Comparison of ENCODE assay signal across 17 cellular contexts in genomic region chr17:35083071-35083470, GRCh38. TPM values are rescaled to one million over a fixed set of nuclear protein-coding genes. Genes with fewer than 3 reads are reported as not detected.
DNase-seq lines count a peak whose midpoint lies in the region; ATAC-seq lines count a peak whose summit lies in the region.
"Had no signal": no experiment of that assay in that cellular context is flagged by ENCODE, and none has a peak within 500 bp of the region (broad histone marks: within the 10 kb centered on the region; RNA-seq: fewer than 3 reads in every experiment).

No MANE protein-coding gene starts in this region.

- H3K9ac ChIP-seq in GM23248 = no peak overlapping the region

- intact Hi-C loops in activated CD4-positive, alpha-beta memory T cell treated with anti-CD3 and anti-CD28 coated beads for 36 hours (cut with micrococcal nuclease) = no loop called here

- in situ Hi-C loops in GM23248 (cut with MboI) = loop anchor here (25.0 kb wide), 1 partner anchor 1429 kb away; no protein-coding TSS in a partner anchor

- no peaks in the 10 kb centered on the region for H3K27me3 Mint-ChIP-seq in CD4-positive, CD25-positive, alpha-beta regulatory T cell
- no peaks in the 10 kb centered on the region for H3K27me3 Mint-ChIP-seq in activated CD4-positive, alpha-beta memory T cell treated with anti-CD3 and anti-CD28 coated beads for 36 hours

- H3K4me1 Mint-ChIP-seq in CD4-positive, CD25-positive, alpha-beta regulatory T cell = peaks cover 58 to 91% (median 77%) of the 10 kb centered on the region in 4 donors
- peaks cover 80% of the 10 kb centered on the region for H3K4me1 Mint-ChIP-seq in activated CD4-positive, alpha-beta memory T cell treated with anti-CD3 and anti-CD28 coated beads for 36 hours (ENCODE audit: low read depth)

- peak overlapping the region; percentile 31 to 94 (median 83) for H3K4me3 Mint-ChIP-seq in CD4-positive, CD25-positive, alpha-beta regulatory T cell
- H3K4me3 Mint-ChIP-seq in activated CD4-positive, alpha-beta memory T cell treated with anti-CD3 and anti-CD28 coated beads for 36 hours = peak overlapping the region; percentile 12

- no peak for DNase-seq in CD4-positive, CD25-positive, alpha-beta regulatory T cell
- no peak for DNase-seq in GM23248
- DNase-seq in activated CD4-positive, alpha-beta memory T cell treated with anti-CD3 and anti-CD28 coated beads for 36 hours = no peak
- no peak for DNase-seq in CD1c-positive myeloid dendritic cell (ENCODE audit: extremely low spot score)
- no peak for DNase-seq in activated effector memory CD4-positive, alpha-beta T cell treated with anti-CD3 and anti-CD28 coated beads, Interleukin-2, amount 50 U/mL, for 16 hours
- DNase-seq: activated CD4-positive, alpha-beta T cell treated with anti-CD3 and anti-CD28 coated beads for 48 hours; BE2C; islet precursor cell; pancreas; Peyer's patch; small intestine had no signal

- no peaks in the 10 kb centered on the region for H3K36me3 Mint-ChIP-seq in CD4-positive, CD25-positive, alpha-beta regulatory T cell
- peaks cover 3% of the 10 kb centered on the region for H3K36me3 Mint-ChIP-seq in activated CD4-positive, alpha-beta memory T cell treated with anti-CD3 and anti-CD28 coated beads for 36 hours

- no peaks in the 10 kb centered on the region for H3K36me3 ChIP-seq in CD4-positive, CD25-positive, alpha-beta regulatory T cell (ENCODE audit: control insufficient read depth, insufficient read depth, low read length)
- no peaks in the 10 kb centered on the region for H3K36me3 ChIP-seq in GM23248 (ENCODE audit: low read depth)
- H3K36me3 ChIP-seq: BE2C, cardiac muscle cell, pancreas, Peyer's patch had no signal

- H3K27ac Mint-ChIP-seq in CD4-positive, CD25-positive, alpha-beta regulatory T cell = peak overlapping the region; percentile 33 to 97 (median 88)
- H3K27ac Mint-ChIP-seq in activated CD4-positive, alpha-beta memory T cell treated with anti-CD3 and anti-CD28 coated beads for 36 hours = peak overlapping the region; percentile 84

- 92 to 93% methylated on average over 2 of the region's 2 CpGs for WGBS in GM23248 (ENCODE audit: low coverage in 1 of 2, low lambda C conversion rate in 2 of 2, missing lambda C conversion rate in 2 of 2), 2 experiments

- peak overlapping the region; percentile 9 for H3K4me2 ChIP-seq in GM23248 (ENCODE audit: unreplicated experiment)

- no peaks in the 10 kb centered on the region for H3K9me3 ChIP-seq in CD4-positive, CD25-positive, alpha-beta regulatory T cell (ENCODE audit: control insufficient read depth in 2 of 2, low read length in 2 of 2)
- H3K9me3 ChIP-seq in GM23248 (ENCODE audit: low read depth) = no peaks in the 10 kb centered on the region
- H3K9me3 ChIP-seq: BE2C, pancreas, Peyer's patch had no signal

- H3K9me3 Mint-ChIP-seq in CD4-positive, CD25-positive, alpha-beta regulatory T cell = no peaks in the 10 kb centered on the region
- no peaks in the 10 kb centered on the region for H3K9me3 Mint-ChIP-seq in activated CD4-positive, alpha-beta memory T cell treated with anti-CD3 and anti-CD28 coated beads for 36 hours

- H3K27me3 ChIP-seq in CD4-positive, CD25-positive, alpha-beta regulatory T cell (ENCODE audit: control insufficient read depth, insufficient read depth, low read length) = no peaks in the 10 kb centered on the region
- H3K27me3 ChIP-seq in GM23248 (replicated peaks; ENCODE audit: insufficient read depth) = no peaks in the 10 kb centered on the region
- no peaks in the 10 kb centered on the region for H3K27me3 ChIP-seq in layer of hippocampus (ENCODE audit: control insufficient read depth, insufficient read depth, low read length)
- H3K27me3 ChIP-seq: BE2C, cardiac muscle cell, pancreas, Peyer's patch had no signal

- H3K27ac ChIP-seq in CD4-positive, CD25-positive, alpha-beta regulatory T cell (ENCODE audit: insufficient read depth, low read length, poor library complexity, severe bottlenecking) = peak overlapping the region; percentile 77
- H3K27ac ChIP-seq in GM23248 = no peak overlapping the region
- H3K27ac ChIP-seq in layer of hippocampus (ENCODE audit: low read depth, low read length) = peak overlapping the region; percentile 13
- H3K27ac ChIP-seq: cardiac muscle cell had no signal

- H3K9me2 ChIP-seq in GM23248 (ENCODE audit: insufficient read depth) = no peaks in the 10 kb centered on the region

- POLR2A ChIA-PET in activated CD4-positive, alpha-beta memory T cell treated with anti-CD3 and anti-CD28 coated beads for 36 hours (lab: Charles Lee) = interaction anchor here (1.4 to 3.1 kb wide), 5 partner anchors 9 to 61 kb away, joined by 4 to 27 read pairs (median 8); partner anchors contain the start of gene RFFL

- no peaks in the 10 kb centered on the region for H4K20me1 ChIP-seq in GM23248 (ENCODE audit: insufficient read depth)

- peaks cover 40% of the 10 kb centered on the region for H3K79me2 ChIP-seq in GM23248 (ENCODE audit: insufficient read depth)

- CTCF ChIA-PET in activated CD4-positive, alpha-beta memory T cell treated with anti-CD3 and anti-CD28 coated beads for 36 hours (lab: Charles Lee) = interaction anchor here (0.8 to 2.2 kb wide), 5 partner anchors 9 to 84 kb away, joined by 3 to 18 read pairs (median 4); partner anchors contain the start of gene RFFL

- ATAC-seq in CD4-positive, CD25-positive, alpha-beta regulatory T cell (ENCODE audit: low read depth in 2 of 2) = no peak
- ATAC-seq in GM21825 (IDR thresholded peaks at IDR 0.05; ENCODE audit: unreplicated experiment) = no peak

- H3K4me1 ChIP-seq in CD4-positive, CD25-positive, alpha-beta regulatory T cell (ENCODE audit: control insufficient read depth, insufficient read depth, low read length, poor library complexity, severe bottlenecking) = peaks cover 90% of the 10 kb centered on the region
- H3K4me1 ChIP-seq in GM23248 (ENCODE audit: insufficient read depth) = peaks cover 31% of the 10 kb centered on the region

- H2AFZ ChIP-seq in GM23248 = no peak overlapping the region

- peak overlapping the region; percentile 75 for H3K4me3 ChIP-seq in CD4-positive, CD25-positive, alpha-beta regulatory T cell (ENCODE audit: low read depth, low read length)
- H3K4me3 ChIP-seq in GM23248 = no peak overlapping the region
- H3K4me3 ChIP-seq: cardiac muscle cell, pancreas, Peyer's patch had no signal

- peaks cover 22% of the 10 kb centered on the region for H3F3A ChIP-seq in GM23248 (ENCODE audit: insufficient read depth)

RNA-seq across cellular contexts. Expression of gene RFFL, which starts 19.6 kb away (rescaled TPM):
- total RNA-seq in CD4-positive, CD25-positive, alpha-beta regulatory T cell = 118 TPM
- 100 to 1,000 TPM in 1 of 4 donors, 10 to 100 TPM in 3; 69.8 to 128 (median 79.3) TPM for polyA plus RNA-seq in CD4-positive, CD25-positive, alpha-beta regulatory T cell
- total RNA-seq in GM23248 (2014; rRNA removed; shearing (Covaris generic)) = 7.0 and 9.0 TPM in 2 replicates
- 3.9 and 4.2 TPM in 2 replicates for polyA plus RNA-seq in GM23248 (2016; fragmentation: Nextera tagmentation; extraction: Ambion mirVana)
- 10 to 100 TPM; 30.5 to 32.8 TPM for total RNA-seq in activated CD4-positive, alpha-beta memory T cell treated with anti-CD3 and anti-CD28 coated beads for 36 hours

RNA-seq across cellular contexts. Expression of gene RAD51D, which starts 36.6 kb away (rescaled TPM):
- total RNA-seq in CD4-positive, CD25-positive, alpha-beta regulatory T cell = 11.7 TPM
- 10 to 100 TPM in 2 of 4 donors, 1 to 10 TPM in 2; 7.0 to 11.5 (median 10.3) TPM for polyA plus RNA-seq in CD4-positive, CD25-positive, alpha-beta regulatory T cell
- total RNA-seq in GM23248 (2014; rRNA removed; shearing (Covaris generic)) = 2.8 and 9.9 TPM in 2 replicates
- polyA plus RNA-seq in GM23248 (2016; fragmentation: Nextera tagmentation; extraction: Ambion mirVana) = 7.7 and 8.0 TPM in 2 replicates
- total RNA-seq in activated CD4-positive, alpha-beta memory T cell treated with anti-CD3 and anti-CD28 coated beads for 36 hours = 10 to 100 TPM; 29.7 to 36.7 TPM

RNA-seq across cellular contexts. Expression of gene FNDC8, which starts 38.3 kb away (rescaled TPM):
- not detected for total RNA-seq in CD4-positive, CD25-positive, alpha-beta regulatory T cell
- not detected for polyA plus RNA-seq in CD4-positive, CD25-positive, alpha-beta regulatory T cell
- not detected in 2 replicates for total RNA-seq in GM23248 (2014; rRNA removed; shearing (Covaris generic))
- not detected in 2 replicates for polyA plus RNA-seq in GM23248 (2016; fragmentation: Nextera tagmentation; extraction: Ambion mirVana)
- not detected for total RNA-seq in activated CD4-positive, alpha-beta memory T cell treated with anti-CD3 and anti-CD28 coated beads for 36 hours
- total RNA-seq: cardiac muscle cell, LHCN-M2, mononuclear cell, NCI-H460, pancreas, Peyer's patch had no signal
- polyA plus RNA-seq: cardiac muscle cell, pancreas, small intestine had no signal

RNA-seq across cellular contexts. Expression of gene NLE1, which starts 59.0 kb away (rescaled TPM):
- total RNA-seq in CD4-positive, CD25-positive, alpha-beta regulatory T cell = 9.8 TPM
- polyA plus RNA-seq in CD4-positive, CD25-positive, alpha-beta regulatory T cell = 1 to 10 TPM; 3.1 to 5.3 (median 3.8) TPM
- 16.7 and 18.5 TPM in 2 replicates for total RNA-seq in GM23248 (2014; rRNA removed; shearing (Covaris generic))
- polyA plus RNA-seq in GM23248 (2016; fragmentation: Nextera tagmentation; extraction: Ambion mirVana) = 6.8 and 6.9 TPM in 2 replicates
- 10 to 100 TPM; 29.9 to 31.4 TPM for total RNA-seq in activated CD4-positive, alpha-beta memory T cell treated with anti-CD3 and anti-CD28 coated beads for 36 hours
